1 cellular context compared by ENCODE assay signal in the genomic region with DNA sequence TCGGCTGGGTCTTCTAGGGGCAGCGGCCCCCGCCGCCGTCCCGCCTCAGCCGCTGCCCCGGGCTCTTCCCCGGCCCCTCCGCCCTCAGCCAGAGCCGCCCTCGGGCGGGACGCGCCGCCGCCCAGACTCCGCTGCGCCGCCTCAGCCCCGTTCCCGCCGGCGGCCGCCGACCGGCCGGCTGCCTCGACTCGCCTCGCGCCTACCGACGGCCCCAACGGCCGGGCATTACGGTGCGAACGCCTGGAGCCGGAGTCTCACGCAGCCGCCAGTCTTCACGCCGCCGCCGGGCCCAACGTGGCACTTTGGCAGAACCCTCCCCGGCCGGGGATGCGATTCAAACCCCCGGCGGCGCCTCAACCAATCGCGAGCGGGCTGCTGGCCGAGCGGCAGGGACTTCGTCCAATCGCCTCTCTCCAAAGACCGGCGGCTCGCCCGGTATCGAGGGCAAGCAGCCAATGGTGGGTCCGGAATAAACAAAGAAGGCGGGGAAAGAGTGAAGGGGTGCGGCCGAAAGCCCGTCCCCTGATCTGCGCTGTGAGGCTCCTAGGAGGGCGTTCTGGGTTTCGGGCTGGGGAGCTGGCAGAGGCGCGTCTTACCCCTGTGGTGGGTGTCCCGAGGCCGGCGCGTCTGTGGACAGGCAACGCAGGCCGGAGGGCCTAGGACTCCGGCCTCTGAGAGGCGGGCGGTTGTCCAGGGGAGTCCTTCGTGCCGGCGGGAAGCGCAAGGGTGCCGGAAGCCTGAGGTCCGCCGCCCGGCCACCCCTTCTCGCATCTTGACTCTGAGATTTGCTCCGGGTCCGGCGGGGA.
TF ChIP-seq lines count a peak whose summit lies in the region.

TSS of gene CDR2 (minus strand) at position 309 of the 806 bp plus-strand sequence. CDS start 310 bp downstream, outside the sequence.

TF ChIP-seq in HepG2, 621 proteins besides CTCF, POLR2A, EP300 and RAD21 (continued from another document and continues in another):
- TF ChIP-seq, protein P1, sequence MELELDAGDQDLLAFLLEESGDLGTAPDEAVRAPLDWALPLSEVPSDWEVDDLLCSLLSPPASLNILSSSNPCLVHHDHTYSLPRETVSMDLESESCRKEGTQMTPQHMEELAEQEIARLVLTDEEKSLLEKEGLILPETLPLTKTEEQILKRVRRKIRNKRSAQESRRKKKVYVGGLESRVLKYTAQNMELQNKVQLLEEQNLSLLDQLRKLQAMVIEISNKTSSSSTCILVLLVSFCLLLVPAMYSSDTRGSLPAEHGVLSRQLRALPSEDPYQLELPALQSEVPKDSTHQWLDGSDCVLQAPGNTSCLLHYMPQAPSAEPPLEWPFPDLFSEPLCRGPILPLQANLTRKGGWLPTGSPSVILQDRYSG (CRISPR knock-in tag; IDR thresholded peaks at IDR 0.05), result 0 out of 2 replicates have a peak, but pooled peaks have one; percentile 70
- peak; percentile 36 for TF ChIP-seq ZNF407 (CRISPR knock-in tag; IDR thresholded peaks at IDR 0.05; ENCODE audit: not compliant biosample characterization)
- TF ChIP-seq POLR2AphosphoS5 (IDR thresholded peaks at IDR 0.05; ENCODE audit: low read depth, low read length), result peak; percentile 84
- TF ChIP-seq SRSF9 (IDR thresholded peaks at IDR 0.05; ENCODE audit: borderline replicate concordance, insufficient read depth, low read depth, low read length, poor library complexity, severe bottlenecking), result no peak
- peak; percentile 59; the same call in 1 of the 2 replicates for TF ChIP-seq ZFP36L1 (CRISPR knock-in tag; IDR thresholded peaks at IDR 0.05)
- peak; percentile 30 for TF ChIP-seq PHF5A (CRISPR knock-in tag; IDR thresholded peaks at IDR 0.05; ENCODE audit: low read depth, unreplicated experiment)
- TF ChIP-seq TCF12 (IDR thresholded peaks at IDR 0.05), result no peak
- TF ChIP-seq TCF12 (CRISPR knock-in tag; IDR thresholded peaks at IDR 0.05), result 0 out of 2 replicates have a peak, but pooled peaks have one; percentile 64
- TF ChIP-seq BRD4 (CRISPR knock-in tag; IDR thresholded peaks at IDR 0.05), result no peak
- TF ChIP-seq ZNF780A (CRISPR knock-in tag; IDR thresholded peaks at IDR 0.05), result no peak
- TF ChIP-seq ZNF274 (CRISPR knock-in tag; IDR thresholded peaks at IDR 0.05), result peak; percentile 84; the same call in 1 of the 2 replicates
- TF ChIP-seq RBM22 (optimal IDR thresholded peaks at IDR 0.05; ENCODE audit: low read length), result no peak
- peak; percentile 83; the same call in 1 of the 2 replicates for TF ChIP-seq ARID4A (CRISPR knock-in tag; IDR thresholded peaks at IDR 0.05; ENCODE audit: borderline replicate concordance)
- no peak for TF ChIP-seq FOXP1 (IDR thresholded peaks at IDR 0.05)
- TF ChIP-seq FOXP1 (CRISPR knock-in tag; IDR thresholded peaks at IDR 0.05), result no peak
- peak; percentile 66 for TF ChIP-seq ATF1 (CRISPR knock-in tag; IDR thresholded peaks at IDR 0.05)
- no peak for TF ChIP-seq ZBTB33 (CRISPR knock-in tag; IDR thresholded peaks at IDR 0.05)
- TF ChIP-seq ZNF746 (CRISPR knock-in tag; IDR thresholded peaks at IDR 0.05), result no peak
- peak; percentile 90 for TF ChIP-seq KMT2B (CRISPR knock-in tag; IDR thresholded peaks at IDR 0.05)
- TF ChIP-seq GZF1 (CRISPR knock-in tag; IDR thresholded peaks at IDR 0.05), result peak; percentile 37; the same call in 1 of the 2 replicates
- TF ChIP-seq, protein P2, sequence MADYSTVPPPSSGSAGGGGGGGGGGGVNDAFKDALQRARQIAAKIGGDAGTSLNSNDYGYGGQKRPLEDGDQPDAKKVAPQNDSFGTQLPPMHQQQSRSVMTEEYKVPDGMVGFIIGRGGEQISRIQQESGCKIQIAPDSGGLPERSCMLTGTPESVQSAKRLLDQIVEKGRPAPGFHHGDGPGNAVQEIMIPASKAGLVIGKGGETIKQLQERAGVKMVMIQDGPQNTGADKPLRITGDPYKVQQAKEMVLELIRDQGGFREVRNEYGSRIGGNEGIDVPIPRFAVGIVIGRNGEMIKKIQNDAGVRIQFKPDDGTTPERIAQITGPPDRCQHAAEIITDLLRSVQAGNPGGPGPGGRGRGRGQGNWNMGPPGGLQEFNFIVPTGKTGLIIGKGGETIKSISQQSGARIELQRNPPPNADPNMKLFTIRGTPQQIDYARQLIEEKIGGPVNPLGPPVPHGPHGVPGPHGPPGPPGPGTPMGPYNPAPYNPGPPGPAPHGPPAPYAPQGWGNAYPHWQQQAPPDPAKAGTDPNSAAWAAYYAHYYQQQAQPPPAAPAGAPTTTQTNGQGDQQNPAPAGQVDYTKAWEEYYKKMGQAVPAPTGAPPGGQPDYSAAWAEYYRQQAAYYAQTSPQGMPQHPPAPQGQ (CRISPR knock-in tag; IDR thresholded peaks at IDR 0.05; ENCODE audit: borderline replicate concordance), result no peak
- no peak for TF ChIP-seq SETDB1 (CRISPR knock-in tag; IDR thresholded peaks at IDR 0.05; ENCODE audit: borderline replicate concordance)
- no peak for TF ChIP-seq ZNF512 (CRISPR knock-in tag; IDR thresholded peaks at IDR 0.05)
- no peak; the same call in 1 of the 2 replicates for TF ChIP-seq IRF2 (CRISPR knock-in tag; IDR thresholded peaks at IDR 0.05)
- TF ChIP-seq ZKSCAN8 (CRISPR knock-in tag; IDR thresholded peaks at IDR 0.05; ENCODE audit: borderline replicate concordance), result no peak
- TF ChIP-seq, protein P3, sequence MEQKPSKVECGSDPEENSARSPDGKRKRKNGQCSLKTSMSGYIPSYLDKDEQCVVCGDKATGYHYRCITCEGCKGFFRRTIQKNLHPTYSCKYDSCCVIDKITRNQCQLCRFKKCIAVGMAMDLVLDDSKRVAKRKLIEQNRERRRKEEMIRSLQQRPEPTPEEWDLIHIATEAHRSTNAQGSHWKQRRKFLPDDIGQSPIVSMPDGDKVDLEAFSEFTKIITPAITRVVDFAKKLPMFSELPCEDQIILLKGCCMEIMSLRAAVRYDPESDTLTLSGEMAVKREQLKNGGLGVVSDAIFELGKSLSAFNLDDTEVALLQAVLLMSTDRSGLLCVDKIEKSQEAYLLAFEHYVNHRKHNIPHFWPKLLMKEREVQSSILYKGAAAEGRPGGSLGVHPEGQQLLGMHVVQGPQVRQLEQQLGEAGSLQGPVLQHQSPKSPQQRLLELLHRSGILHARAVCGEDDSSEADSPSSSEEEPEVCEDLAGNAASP (CRISPR knock-in tag; IDR thresholded peaks at IDR 0.05; ENCODE audit: borderline replicate concordance), result peak; percentile 49; the same call in 1 of the 2 replicates
- no peak for TF ChIP-seq ZMYM2 (CRISPR knock-in tag; IDR thresholded peaks at IDR 0.05)
- no peak for TF ChIP-seq NCOA1 (CRISPR knock-in tag; IDR thresholded peaks at IDR 0.05)
- no peak; the same call in none of the 2 replicates for TF ChIP-seq SMAD9 (CRISPR knock-in tag; IDR thresholded peaks at IDR 0.05)
- TF ChIP-seq CEBPG (CRISPR knock-in tag; IDR thresholded peaks at IDR 0.05), result no peak
- TF ChIP-seq HMGA1 (CRISPR knock-in tag; conservative IDR thresholded peaks at IDR 0.05), result no peak
- TF ChIP-seq HCFC1 (IDR thresholded peaks at IDR 0.05; ENCODE audit: low read depth, low read length), result no peak
- TF ChIP-seq TEF (CRISPR knock-in tag; IDR thresholded peaks at IDR 0.05), result 0 out of 2 replicates have a peak, but pooled peaks have one; percentile 58
